Comparison of ENCODE assay signal across 9 cellular contexts in the genomic region with DNA sequence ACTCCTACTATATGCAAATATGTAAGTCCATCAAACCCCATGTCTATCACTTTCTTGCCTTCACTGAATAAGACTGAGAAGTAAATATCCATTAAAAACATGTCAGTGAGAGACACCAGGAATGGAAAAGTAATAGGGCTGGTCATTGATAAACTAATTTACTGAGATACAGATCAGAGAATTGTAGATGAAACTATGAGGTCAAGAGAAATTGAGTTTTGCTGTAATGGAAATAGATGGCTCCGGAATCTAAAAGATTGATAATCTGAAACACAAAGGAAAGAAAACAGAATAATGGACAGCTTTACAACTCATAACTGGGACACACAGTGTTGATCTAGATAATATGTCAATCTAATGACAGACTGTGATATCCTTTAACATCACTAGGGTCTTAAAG.
"Had no signal": no experiment of that assay in that cellular context is flagged by ENCODE, and none has a peak within 500 bp of the region (broad histone marks: within the 10 kb centered on the region; RNA-seq: fewer than 3 reads in every experiment).

No MANE protein-coding gene starts in this region.

- H2AFZ ChIP-seq: GM23248, GM23338 had no signal

- H3K27ac Mint-ChIP-seq: GM23338, H9, HFFc6 had no signal

- H3K9me3 ChIP-seq: HAP-1 had no signal

- H3K9ac ChIP-seq: GM23248 had no signal

- H3K27ac ChIP-seq: GM23248 had no signal

- DNase-seq: GM23248, GOT3, H7, H9, HCEC 1CT, HFFc6 had no signal

- H3K36me3 ChIP-seq: HAP-1 had no signal

- H3K4me2 ChIP-seq: GM23338 had no signal

- H3K4me3 ChIP-seq: GM23248, GM23338, HAP-1 had no signal

- ATAC-seq: GM23338, HCT116 had no signal

- H3K4me3 Mint-ChIP-seq: GM23338, H9, HFFc6 had no signal

- H3K4me1 ChIP-seq: HAP-1 had no signal
